In the genomic region with DNA sequence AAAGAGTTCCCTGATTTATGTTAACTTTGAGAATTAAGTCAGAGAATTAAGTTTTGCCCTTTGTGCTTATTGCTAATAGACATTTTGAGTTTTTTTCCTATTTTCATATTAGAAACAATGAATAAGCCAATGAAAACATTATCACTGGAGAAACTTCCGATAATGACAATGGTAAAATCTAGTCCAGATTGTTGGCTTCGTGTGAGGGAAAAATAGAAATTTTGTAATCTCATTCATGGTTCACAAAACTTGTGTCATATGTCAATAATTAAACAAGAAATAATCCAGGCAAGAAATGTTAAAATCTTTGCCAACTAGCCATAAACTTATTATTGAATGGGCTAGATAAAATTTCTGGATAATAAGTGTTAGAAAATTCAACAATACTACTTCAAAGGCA, we compare ENCODE assay signal across 36 cellular contexts. TPM values are rescaled to one million over a fixed set of nuclear protein-coding genes. Genes with fewer than 3 reads are reported as not detected.
"Had no signal": no experiment of that assay in that cellular context is flagged by ENCODE, and none has a peak within 500 bp of the region (broad histone marks: within the 10 kb centered on the region; RNA-seq: fewer than 3 reads in every experiment).

No MANE protein-coding gene starts in this region.

- H3K9me3 ChIP-seq: Peyer's patch had no signal

- H3K4me1 ChIP-seq: Peyer's patch had no signal

- H3K36me3 ChIP-seq: brain microvascular endothelial cell, Peyer's patch, WERI-Rb-1 had no signal

- DNase-seq: activated CD4-positive, alpha-beta memory T cell treated with anti-CD3 and anti-CD28 coated beads, Interleukin-2, amount 10 ng/mL, durations not matched to agents 7 days and 5 days; activated CD4-positive, alpha-beta T cell treated with anti-CD3 and anti-CD28 coated beads for 1 hour; activated CD4-positive, alpha-beta T cell treated with anti-CD3 and anti-CD28 coated beads for 48 hours; activated CD4-positive, CD25-positive, alpha-beta regulatory T cell; activated CD8-positive, alpha-beta memory T cell treated with anti-CD3 and anti-CD28 coated beads for 24 hours; activated CD8-positive, alpha-beta memory T cell treated with anti-CD3 and anti-CD28 coated beads, Interleukin-2, amount 10 ng/mL, durations not matched to agents 7 days and 5 days; activated CD8-positive, alpha-beta memory T cell treated with anti-CD3 and anti-CD28 coated beads, Interleukin-2, amount 50 U/mL, for 48 hours; activated effector memory CD4-positive, alpha-beta T cell treated with Interleukin-2 at 50 U/mL for 16 hours; activated naive CD4-positive, alpha-beta T cell treated with anti-CD3 and anti-CD28 coated beads, Interleukin-2, amount 10 ng/mL, durations not matched to agents 7 days and 5 days; activated naive CD8-positive, alpha-beta T cell treated with anti-CD3 and anti-CD28 coated beads, Interleukin-2, amount 50 U/mL, for 24 hours; activated T-cell treated with anti-CD3 and anti-CD28 coated beads, Interleukin-2, amount 50 U/mL, for 48 hours; anterior cingulate cortex; brain microvascular endothelial cell; Karpas-422; KBM-7; NCI-H1105; NCI-H1417 treated with DMSO at 0.1 percent for 48 hours; NCI-H1930; NCI-H2081 treated with DMSO at 0.1 percent for 48 hours; NCI-H510A; NCI-H526; NCI-H748 treated with DMSO at 0.1 percent for 48 hours; NK-92 treated with Interleukin-12 subunit alpha and Interleukin-12 subunit beta, amount 100 ng/mL, for 24 hours; PC-3; Peyer's patch; SIG-M5; T-helper 1 cell; T-helper 2 cell; T-helper 9 cell; WERI-Rb-1 had no signal

- ATAC-seq: activated CD8-positive, alpha-beta memory T cell treated with anti-CD3 and anti-CD28 coated beads, Interleukin-2, amount 10 ng/mL, durations not matched to agents 7 days and 5 days; activated naive CD8-positive, alpha-beta T cell treated with anti-CD3 and anti-CD28 coated beads, Interleukin-2, amount 50 U/mL, for 24 hours; PC-3; Right ventricle myocardium inferior; SK-N-SH treated with all-trans-retinoic acid at 6 μM for 48 hours had no signal

- H3K4me3 ChIP-seq: Peyer's patch had no signal

- H3K27ac ChIP-seq: brain microvascular endothelial cell, Peyer's patch, RWPE1, WERI-Rb-1 had no signal

- H3K27me3 ChIP-seq: brain microvascular endothelial cell, Peyer's patch had no signal

RNA-seq across cellular contexts. Expression of a gene that starts 36.7 kb away (rescaled TPM):
- total RNA-seq: MCF 10A, PC-3 had no signal

RNA-seq across cellular contexts. Expression of a gene that starts 40.1 kb away (rescaled TPM):
- total RNA-seq: activated CD4-positive, alpha-beta memory T cell treated with anti-CD3 and anti-CD28 coated beads, Interleukin-2, amount 10 ng/mL, durations not matched to agents 7 days and 5 days; activated CD8-positive, alpha-beta memory T cell treated with anti-CD3 and anti-CD28 coated beads, Interleukin-2, amount 10 ng/mL, durations not matched to agents 7 days and 5 days; MCF 10A; PC-3; Peyer's patch; Right ventricle myocardium inferior; SK-MEL-5 had no signal
- polyA plus RNA-seq: IgD-negative memory B cell had no signal
